13 cellular contexts compared by ENCODE assay signal in genomic region chr1:111622166-111622565, GRCh38. TPM values are rescaled to one million over a fixed set of nuclear protein-coding genes. Genes with fewer than 3 reads are reported as not detected.
A peak's percentile ranks its signal among the peaks of the same experiment; 100 is the strongest.
DNase-seq lines count a peak whose midpoint lies in the region; ATAC-seq and TF ChIP-seq lines count a peak whose summit lies in the region.
"Had no signal": no experiment of that assay in that cellular context is flagged by ENCODE, and none has a peak within 500 bp of the region (broad histone marks: within the 10 kb centered on the region; RNA-seq: fewer than 3 reads in every experiment).

No MANE protein-coding gene starts in this region.

- H3K27me3 ChIP-seq in GM06990 (replicated peaks; ENCODE audit: control insufficient read depth, insufficient read depth, low read length) (no peaks in the 10 kb centered on the region), sigmoid colon (no peaks in the 10 kb centered on the region)
- H3K27me3 ChIP-seq: left lung had no signal

- H3K4me3 Mint-ChIP-seq in endothelial cell (ENCODE audit: unreplicated experiment) = peak overlapping the region; percentile 43

- DNase-seq in GM06990 (ENCODE audit: extremely low read depth, insufficient read length) = no peak
- no peak for DNase-seq in NB4 (ENCODE audit: low read depth)
- no peak for DNase-seq in endothelial cell (ENCODE audit: low spot score)
- no peak for DNase-seq in sigmoid colon
- DNase-seq in T1000 (lab: John Stamatoyannopoulos, UW) = no peak
- no peak for DNase-seq in MV-4-11 (lab: John Stamatoyannopoulos, UW)
- DNase-seq: caudate nucleus; foreskin fibroblast; left lung; NCI-H345; SIG-M5; stimulated activated CD8-positive, alpha-beta memory T cell treated with anti-CD3 and anti-CD28 coated beads, Interleukin-4, amount 100 ng/mL, for 48 hours had no signal

- H3K9me3 Mint-ChIP-seq in endothelial cell (ENCODE audit: unreplicated experiment) = no peaks in the 10 kb centered on the region

- intact Hi-C loops in sigmoid colon (cut with DNase I) = loop anchor here (5.0 kb wide), 1 partner anchor 85 kb away; no protein-coding TSS in a partner anchor

- peak overlapping the region; percentile 21 for H3K27ac Mint-ChIP-seq in endothelial cell (ENCODE audit: unreplicated experiment)

- peaks cover 0 to 74% (median 62%) of the 10 kb centered on the region in 4 donors for H3K4me1 ChIP-seq in sigmoid colon

- H3K9me3 ChIP-seq in sigmoid colon = no peaks in the 10 kb centered on the region
- H3K9me3 ChIP-seq: left lung had no signal

- TF ChIP-seq CTCF in GM06990 (IDR thresholded peaks at IDR 0.05; ENCODE audit: insufficient read depth, low read length, poor library complexity, severe bottlenecking) (no peak), NB4 (IDR thresholded peaks at IDR 0.05; ENCODE audit: low read depth, low read length) (no peak), endothelial cell (IDR thresholded peaks at IDR 0.05; ENCODE audit: unreplicated experiment) (no peak), sigmoid colon (IDR thresholded peaks at IDR 0.05) (no peak)

- peaks cover 1% of the 10 kb centered on the region for H3K27me3 Mint-ChIP-seq in endothelial cell (ENCODE audit: unreplicated experiment)

- peak overlapping the region; percentile 93 for H3K4me3 ChIP-seq in GM06990 (replicated peaks; ENCODE audit: low read depth, low read length)
- peak overlapping the region; percentile 86 for H3K4me3 ChIP-seq in NB4 (ENCODE audit: low read depth, low read length)
- peak overlapping the region in 2 of 4 donors; percentile 66 to 97 for H3K4me3 ChIP-seq in sigmoid colon

- no peak for TF ChIP-seq POLR2A in NB4 (IDR thresholded peaks at IDR 0.05; ENCODE audit: extremely low read depth, insufficient read length)
- TF ChIP-seq POLR2A in sigmoid colon (IDR thresholded peaks at IDR 0.05) = no peak

- peaks cover 23% of the 10 kb centered on the region for H3K4me1 Mint-ChIP-seq in endothelial cell (ENCODE audit: unreplicated experiment)

- H3K27ac ChIP-seq in sigmoid colon = peak overlapping the region; percentile 95 to 99 (median 97)

- H3K36me3 ChIP-seq in GM06990 (ENCODE audit: control insufficient read depth, insufficient read depth, low read length) = no peaks in the 10 kb centered on the region; the same call in 1 of the 2 replicates
- H3K36me3 ChIP-seq in sigmoid colon = no peaks in the 10 kb centered on the region
- H3K36me3 ChIP-seq: left lung had no signal

- H3K36me3 Mint-ChIP-seq in endothelial cell (ENCODE audit: low read depth, unreplicated experiment) = peaks cover 8% of the 10 kb centered on the region

- no peak for TF ChIP-seq EP300 in sigmoid colon (IDR thresholded peaks at IDR 0.05)

- no peak for ATAC-seq in HG03280 (IDR thresholded peaks at IDR 0.05; ENCODE audit: unreplicated experiment)
- ATAC-seq: left lung had no signal

RNA-seq across cellular contexts. Expression of gene RAP1A, which starts 2.6 kb away (rescaled TPM):
- 41.7 TPM for total RNA-seq in endothelial cell (ENCODE audit: unreplicated experiment)
- 100 to 1,000 TPM; 213 to 381 (median 301) TPM for total RNA-seq in sigmoid colon
- 100 to 1,000 TPM in 2 of 3 donors, 10 to 100 TPM in 1; 87.5 to 205 (median 178) TPM for polyA plus RNA-seq in sigmoid colon
